In the genomic region with DNA sequence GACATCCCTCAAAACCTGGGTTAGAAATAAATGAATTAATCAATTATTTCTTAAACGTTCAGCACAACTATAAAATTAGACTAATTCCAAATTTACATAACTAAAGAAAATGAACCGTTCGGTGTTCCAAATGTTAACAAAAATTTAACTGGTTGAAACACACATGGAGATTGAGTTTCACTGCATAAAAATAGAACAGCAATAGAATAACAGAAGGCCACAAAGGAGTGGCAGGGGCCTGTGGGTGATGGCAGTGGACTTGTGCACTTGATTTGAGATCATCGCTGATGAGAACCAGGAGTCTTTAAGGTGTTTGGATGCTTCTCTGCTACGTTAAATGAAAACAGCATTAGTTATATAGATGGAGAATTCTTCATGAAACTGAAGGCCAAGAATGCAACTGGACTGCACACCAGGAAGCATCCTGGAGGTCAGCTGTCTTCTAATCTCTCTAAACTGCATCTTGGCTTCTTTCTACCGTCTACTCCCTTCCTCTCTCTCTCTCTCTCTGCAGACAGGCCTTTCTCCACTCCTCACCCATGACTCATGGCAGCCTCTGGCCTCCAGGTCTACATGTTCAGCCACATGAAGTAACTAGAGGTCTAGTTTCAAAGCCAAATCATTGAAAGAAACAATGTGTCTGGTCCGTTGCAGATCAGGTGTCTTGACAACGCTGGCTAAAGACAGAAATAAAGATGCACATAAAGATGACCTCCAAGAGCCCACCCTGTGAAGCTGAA, we compare ENCODE assay signal across 24 cellular contexts.
DNase-seq lines count a peak whose midpoint lies in the region; ATAC-seq and TF ChIP-seq lines count a peak whose summit lies in the region.
"Had no signal": no experiment of that assay in that cellular context is flagged by ENCODE, and none has a peak within 500 bp of the region (broad histone marks: within the 10 kb centered on the region; RNA-seq: fewer than 3 reads in every experiment).

No MANE protein-coding gene starts in this region.

- H3K27me3 Mint-ChIP-seq in HFFc6 (ENCODE audit: insufficient read depth) (no peaks in the 10 kb centered on the region), WTC11 (ENCODE audit: low read depth) (no peaks in the 10 kb centered on the region), T-cell (peaks cover 0 to 3% of the 10 kb centered on the region in 2 donors)
- H3K27me3 Mint-ChIP-seq: activated naive CD8-positive, alpha-beta T cell; CD4-positive, alpha-beta T cell; stimulated activated naive CD8-positive, alpha-beta T cell treated with anti-CD3 and anti-CD28 coated beads, Interleukin-15, amount 100 ng/mL, for 72 hours had no signal

- POLR2A ChIA-PET in WTC11 (lab: Charles Lee) (interaction anchor here (0.6 kb wide), 1 partner anchor 13 kb away, joined by 3 read pairs; no protein-coding TSS in a partner anchor), T-cell (lab: Charles Lee) (interaction anchor here in 1 of 2 donors (0.5 kb wide), 1 partner anchor 178 kb away, joined by 3 read pairs; no protein-coding TSS in a partner anchor)

- ATAC-seq in WTC11 (no peak), T-cell (replicated peaks in 1 of 4) (no peak)
- ATAC-seq: effector memory CD8-positive, alpha-beta T cell; gastroesophageal sphincter; GM12878; lower lobe of right lung; stimulated activated naive CD8-positive, alpha-beta T cell treated with anti-CD3 and anti-CD28 coated beads, Interleukin-15, amount 100 ng/mL, for 72 hours; upper lobe of right lung had no signal

- CTCF ChIA-PET in WTC11 (lab: Charles Lee) (interaction anchor here (1.4 kb wide), 1 partner anchor 107 kb away, joined by 3 read pairs; no protein-coding TSS in a partner anchor), T-cell (lab: Charles Lee) (interaction anchor here in 1 of 2 donors (0.6 kb wide), 1 partner anchor 580 kb away, joined by 3 read pairs; no protein-coding TSS in a partner anchor)

- H3K4me3 ChIP-seq in foreskin fibroblast (ENCODE audit: low read depth in 1 of 2, low read length in 2 of 2), result no peak overlapping the region
- H3K4me3 ChIP-seq: gastroesophageal sphincter, GM12878, lower lobe of right lung, upper lobe of right lung had no signal

- H3K4me1 Mint-ChIP-seq in HFFc6 (ENCODE audit: low read depth) (peaks cover 19% of the 10 kb centered on the region), WTC11 (peaks cover 49% of the 10 kb centered on the region), T-cell (no peaks in the 10 kb centered on the region)
- H3K4me1 Mint-ChIP-seq: stimulated activated naive CD8-positive, alpha-beta T cell treated with anti-CD3 and anti-CD28 coated beads, Interleukin-15, amount 100 ng/mL, for 72 hours had no signal

- peak; percentile 31 for DNase-seq in AG08395 (ENCODE audit: low spot score)
- DNase-seq in HFFc6, result peak; percentile 51
- DNase-seq in WTC11 (ENCODE audit: low spot score), result no peak
- DNase-seq in foreskin fibroblast, result peak; percentile 67 to 80
- DNase-seq in central memory CD4-positive, alpha-beta T cell, result no peak
- DNase-seq in stimulated activated naive CD4-positive, alpha-beta T cell (lab: John Stamatoyannopoulos, UW), result no peak
- no peak for DNase-seq in T-cell
- DNase-seq in NCI-H1092 treated with DMSO at 0.1 percent for 48 hours (lab: John Stamatoyannopoulos, UW), result no peak
- DNase-seq: activated CD4-positive, alpha-beta T cell treated with anti-CD3 and anti-CD28 coated beads, Interleukin-2, amount 50 U/mL, for 1 hour; caudate nucleus; CD4-positive, alpha-beta T cell; effector memory CD8-positive, alpha-beta T cell; GOT3; Kasumi-1; lower lobe of right lung; NCI-H187 treated with DMSO at 0.1 percent for 48 hours; NCI-H510A; OCI-M1; stimulated activated naive CD8-positive, alpha-beta T cell treated with anti-CD3 and anti-CD28 coated beads, Interleukin-15, amount 100 ng/mL, for 72 hours; upper lobe of right lung had no signal

- TF ChIP-seq CTCF in HFFc6 (IDR thresholded peaks at IDR 0.05) (no peak), WTC11 (IDR thresholded peaks at IDR 0.05) (no peak), foreskin fibroblast (IDR thresholded peaks at IDR 0.05; ENCODE audit: low read depth, low read length) (no peak)

- H3K27ac Mint-ChIP-seq in HFFc6 (peak overlapping the region; percentile 0; the same call in 1 of the 2 replicates), WTC11 (no peak overlapping the region), T-cell (no peak overlapping the region)
- H3K27ac Mint-ChIP-seq: activated naive CD8-positive, alpha-beta T cell; CD4-positive, alpha-beta T cell; effector memory CD8-positive, alpha-beta T cell; nephron; stimulated activated naive CD8-positive, alpha-beta T cell treated with anti-CD3 and anti-CD28 coated beads, Interleukin-15, amount 100 ng/mL, for 72 hours had no signal

- H3K4me3 Mint-ChIP-seq in HFFc6 (no peak overlapping the region), WTC11 (peak overlapping the region; percentile 46; the same call in 1 of the 2 replicates), T-cell (no peak overlapping the region)
- H3K4me3 Mint-ChIP-seq: activated naive CD8-positive, alpha-beta T cell; CD4-positive, alpha-beta T cell; effector memory CD8-positive, alpha-beta T cell; nephron; stimulated activated naive CD8-positive, alpha-beta T cell treated with anti-CD3 and anti-CD28 coated beads, Interleukin-15, amount 100 ng/mL, for 72 hours had no signal

- no peaks in the 10 kb centered on the region for H3K36me3 Mint-ChIP-seq in HFFc6 (ENCODE audit: low read depth)
- peaks cover 15% of the 10 kb centered on the region for H3K36me3 Mint-ChIP-seq in WTC11
- H3K36me3 Mint-ChIP-seq in T-cell, result no peaks in the 10 kb centered on the region
- H3K36me3 Mint-ChIP-seq: activated naive CD8-positive, alpha-beta T cell had no signal

- H3K9me3 Mint-ChIP-seq in HFFc6 (no peaks in the 10 kb centered on the region), WTC11 (peaks cover 11% of the 10 kb centered on the region), T-cell (no peaks in the 10 kb centered on the region)
- H3K9me3 Mint-ChIP-seq: CD4-positive, alpha-beta T cell; effector memory CD8-positive, alpha-beta T cell; stimulated activated naive CD8-positive, alpha-beta T cell treated with anti-CD3 and anti-CD28 coated beads, Interleukin-15, amount 100 ng/mL, for 72 hours had no signal

TF ChIP-seq in WTC11, 78 proteins besides CTCF, POLR2A, EP300 and RAD21 (continues in another document):
- TF ChIP-seq, protein P1, sequence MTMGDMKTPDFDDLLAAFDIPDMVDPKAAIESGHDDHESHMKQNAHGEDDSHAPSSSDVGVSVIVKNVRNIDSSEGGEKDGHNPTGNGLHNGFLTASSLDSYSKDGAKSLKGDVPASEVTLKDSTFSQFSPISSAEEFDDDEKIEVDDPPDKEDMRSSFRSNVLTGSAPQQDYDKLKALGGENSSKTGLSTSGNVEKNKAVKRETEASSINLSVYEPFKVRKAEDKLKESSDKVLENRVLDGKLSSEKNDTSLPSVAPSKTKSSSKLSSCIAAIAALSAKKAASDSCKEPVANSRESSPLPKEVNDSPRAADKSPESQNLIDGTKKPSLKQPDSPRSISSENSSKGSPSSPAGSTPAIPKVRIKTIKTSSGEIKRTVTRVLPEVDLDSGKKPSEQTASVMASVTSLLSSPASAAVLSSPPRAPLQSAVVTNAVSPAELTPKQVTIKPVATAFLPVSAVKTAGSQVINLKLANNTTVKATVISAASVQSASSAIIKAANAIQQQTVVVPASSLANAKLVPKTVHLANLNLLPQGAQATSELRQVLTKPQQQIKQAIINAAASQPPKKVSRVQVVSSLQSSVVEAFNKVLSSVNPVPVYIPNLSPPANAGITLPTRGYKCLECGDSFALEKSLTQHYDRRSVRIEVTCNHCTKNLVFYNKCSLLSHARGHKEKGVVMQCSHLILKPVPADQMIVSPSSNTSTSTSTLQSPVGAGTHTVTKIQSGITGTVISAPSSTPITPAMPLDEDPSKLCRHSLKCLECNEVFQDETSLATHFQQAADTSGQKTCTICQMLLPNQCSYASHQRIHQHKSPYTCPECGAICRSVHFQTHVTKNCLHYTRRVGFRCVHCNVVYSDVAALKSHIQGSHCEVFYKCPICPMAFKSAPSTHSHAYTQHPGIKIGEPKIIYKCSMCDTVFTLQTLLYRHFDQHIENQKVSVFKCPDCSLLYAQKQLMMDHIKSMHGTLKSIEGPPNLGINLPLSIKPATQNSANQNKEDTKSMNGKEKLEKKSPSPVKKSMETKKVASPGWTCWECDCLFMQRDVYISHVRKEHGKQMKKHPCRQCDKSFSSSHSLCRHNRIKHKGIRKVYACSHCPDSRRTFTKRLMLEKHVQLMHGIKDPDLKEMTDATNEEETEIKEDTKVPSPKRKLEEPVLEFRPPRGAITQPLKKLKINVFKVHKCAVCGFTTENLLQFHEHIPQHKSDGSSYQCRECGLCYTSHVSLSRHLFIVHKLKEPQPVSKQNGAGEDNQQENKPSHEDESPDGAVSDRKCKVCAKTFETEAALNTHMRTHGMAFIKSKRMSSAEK (CRISPR knock-in tag; IDR thresholded peaks at IDR 0.05; ENCODE audit: borderline replicate concordance), result no peak
- TF ChIP-seq PREB (CRISPR knock-in tag; IDR thresholded peaks at IDR 0.05; ENCODE audit: borderline replicate concordance), result no peak
- no peak for TF ChIP-seq E2F4 (CRISPR knock-in tag; IDR thresholded peaks at IDR 0.05; ENCODE audit: borderline replicate concordance, low read depth)
- no peak for TF ChIP-seq ZNF671 (CRISPR knock-in tag; IDR thresholded peaks at IDR 0.05)

Comparison
In these comparisons a context has a peak if more than half of its experiments do, and no peak if none do; other contexts are left out.
1. DNase-seq: peak in AG08395 (single experiment), HFFc6 (single experiment) and foreskin fibroblast (2 of 2); none in WTC11 (single experiment), central memory CD4-positive, alpha-beta T cell (single experiment), stimulated activated naive CD4-positive, alpha-beta T cell (0 of 6), T-cell (0 of 34) and NCI-H1092 treated with DMSO at 0.1 percent for 48 hours (single experiment).